Comparison of ENCODE assay signal across 1 cellular context in the genomic region with DNA sequence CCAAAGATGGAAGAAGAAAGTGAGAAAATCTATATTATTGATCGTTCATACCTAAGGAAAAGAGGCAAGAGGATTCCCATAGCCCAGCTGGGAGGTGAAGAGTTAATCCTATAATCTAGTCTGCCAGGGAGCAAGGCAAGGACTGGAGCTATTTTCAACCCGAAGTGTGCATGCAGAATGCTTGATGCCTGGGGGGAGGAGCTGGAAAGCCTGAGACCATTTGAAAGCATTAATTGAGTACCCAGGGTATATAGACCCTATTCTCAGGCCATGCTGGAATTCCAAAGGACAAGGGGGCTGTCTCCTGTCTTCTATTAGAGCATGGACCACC.
TF ChIP-seq lines count a peak whose summit lies in the region.

No MANE protein-coding gene starts in this region.

TF ChIP-seq in H1, 55 proteins besides CTCF, POLR2A, EP300 and RAD21 (continued from another document):
- TF ChIP-seq, protein P1, sequence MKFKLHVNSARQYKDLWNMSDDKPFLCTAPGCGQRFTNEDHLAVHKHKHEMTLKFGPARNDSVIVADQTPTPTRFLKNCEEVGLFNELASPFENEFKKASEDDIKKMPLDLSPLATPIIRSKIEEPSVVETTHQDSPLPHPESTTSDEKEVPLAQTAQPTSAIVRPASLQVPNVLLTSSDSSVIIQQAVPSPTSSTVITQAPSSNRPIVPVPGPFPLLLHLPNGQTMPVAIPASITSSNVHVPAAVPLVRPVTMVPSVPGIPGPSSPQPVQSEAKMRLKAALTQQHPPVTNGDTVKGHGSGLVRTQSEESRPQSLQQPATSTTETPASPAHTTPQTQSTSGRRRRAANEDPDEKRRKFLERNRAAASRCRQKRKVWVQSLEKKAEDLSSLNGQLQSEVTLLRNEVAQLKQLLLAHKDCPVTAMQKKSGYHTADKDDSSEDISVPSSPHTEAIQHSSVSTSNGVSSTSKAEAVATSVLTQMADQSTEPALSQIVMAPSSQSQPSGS (IDR thresholded peaks at IDR 0.05; ENCODE audit: low read length), result no peak
